Comparison of ENCODE assay signal across 19 cellular contexts in genomic region chr6:53831956-53832660, GRCh38.
"Had no signal": no experiment of that assay in that cellular context is flagged by ENCODE, and none has a peak within 500 bp of the region (broad histone marks: within the 10 kb centered on the region; RNA-seq: fewer than 3 reads in every experiment).

No MANE protein-coding gene starts in this region.

- H3K4me3 Mint-ChIP-seq: activated naive CD8-positive, alpha-beta T cell treated with anti-CD3 and anti-CD28 coated beads, Interleukin-2, amount 10 ng/mL, durations not matched to agents 7 days and 5 days; activated T-cell treated with anti-CD3 and anti-CD28 coated beads, Interleukin-2, amount 50 U/mL, for 24 hours; naive thymus-derived CD8-positive, alpha-beta T cell; stimulated activated naive CD8-positive, alpha-beta T cell treated with anti-CD3 and anti-CD28 coated beads, Interleukin-15, Interleukin-2, amounts not matched to agents 100 ng/mL and 50 ng/mL, for 24 hours; WTC11 had no signal

- H3K9me3 ChIP-seq: heart left ventricle, left ventricle myocardium inferior, suprapubic skin, uterus had no signal

- ATAC-seq: heart left ventricle; naive thymus-derived CD8-positive, alpha-beta T cell; WTC11 had no signal

- H3K9me3 Mint-ChIP-seq: activated naive CD8-positive, alpha-beta T cell treated with anti-CD3 and anti-CD28 coated beads, Interleukin-2, amount 10 ng/mL, durations not matched to agents 7 days and 5 days; activated T-cell treated with anti-CD3 and anti-CD28 coated beads, Interleukin-2, amount 50 U/mL, for 24 hours; activated T-helper 2 cell treated with anti-CD3 and anti-CD28 coated beads, Interferon-gamma antibody, Interleukin-2, Interleukin-4, amounts not matched to agents 10 μg/mL and 5 μg/mL and 100 μg/mL, durations not matched to agents 14 hours and 24 hours and 36 hours; naive thymus-derived CD8-positive, alpha-beta T cell; stimulated activated naive CD8-positive, alpha-beta T cell treated with anti-CD3 and anti-CD28 coated beads, Interleukin-15, Interleukin-2, amounts not matched to agents 100 ng/mL and 50 ng/mL, for 24 hours; WTC11 had no signal

- H3K27me3 ChIP-seq: heart left ventricle, suprapubic skin, uterus had no signal

- FAIRE-seq: kidney had no signal

- H3K4me3 ChIP-seq: heart left ventricle, left ventricle myocardium inferior, suprapubic skin, uterus had no signal

- H3K27ac Mint-ChIP-seq: activated naive CD8-positive, alpha-beta T cell treated with anti-CD3 and anti-CD28 coated beads, Interleukin-2, amount 10 ng/mL, durations not matched to agents 7 days and 5 days; activated T-cell treated with anti-CD3 and anti-CD28 coated beads, Interleukin-2, amount 50 U/mL, for 24 hours; activated T-helper 2 cell treated with anti-CD3 and anti-CD28 coated beads, Interferon-gamma antibody, Interleukin-2, Interleukin-4, amounts not matched to agents 10 μg/mL and 5 μg/mL and 100 μg/mL, durations not matched to agents 14 hours and 24 hours and 36 hours; naive thymus-derived CD8-positive, alpha-beta T cell; stimulated activated naive CD8-positive, alpha-beta T cell treated with anti-CD3 and anti-CD28 coated beads, Interleukin-15, Interleukin-2, amounts not matched to agents 100 ng/mL and 50 ng/mL, for 24 hours had no signal

- H3K36me3 ChIP-seq: heart left ventricle, left ventricle myocardium inferior, suprapubic skin, uterus had no signal

- H3K4me1 ChIP-seq: uterus had no signal

- H3K4me1 Mint-ChIP-seq: activated naive CD8-positive, alpha-beta T cell treated with anti-CD3 and anti-CD28 coated beads, Interleukin-2, amount 10 ng/mL, durations not matched to agents 7 days and 5 days had no signal

- DNase-seq: activated CD8-positive, alpha-beta memory T cell treated with anti-CD3 and anti-CD28 coated beads for 24 hours; activated CD8-positive, alpha-beta memory T cell treated with anti-CD3 and anti-CD28 coated beads, Interleukin-2, amount 50 U/mL, for 4 hours; activated naive CD4-positive, alpha-beta T cell treated with Interleukin-2 at 50 U/mL for 16 hours; activated naive CD8-positive, alpha-beta T cell treated with anti-CD3 and anti-CD28 coated beads, Interleukin-2, amount 10 ng/mL, durations not matched to agents 7 days and 5 days; activated T-cell treated with anti-CD3 and anti-CD28 coated beads, Interleukin-2, amount 50 U/mL, for 24 hours; amygdala; heart left ventricle; kidney; left ventricle myocardium inferior; naive thymus-derived CD8-positive, alpha-beta T cell; retina; stimulated activated CD4-positive, alpha-beta T cell treated with anti-CD3 and anti-CD28 coated beads, Interleukin-1b, Interleukin-23, amount 100 ng/mL, for 48 hours; T-helper 9 cell; uterus had no signal

- H3K27me3 Mint-ChIP-seq: activated naive CD8-positive, alpha-beta T cell treated with anti-CD3 and anti-CD28 coated beads, Interleukin-2, amount 10 ng/mL, durations not matched to agents 7 days and 5 days; activated T-cell treated with anti-CD3 and anti-CD28 coated beads, Interleukin-2, amount 50 U/mL, for 24 hours; naive thymus-derived CD8-positive, alpha-beta T cell; stimulated activated naive CD8-positive, alpha-beta T cell treated with anti-CD3 and anti-CD28 coated beads, Interleukin-15, Interleukin-2, amounts not matched to agents 100 ng/mL and 50 ng/mL, for 24 hours had no signal

- H3K27ac ChIP-seq: epithelial cell of prostate, heart left ventricle, left ventricle myocardium inferior, suprapubic skin, uterus had no signal
